In genomic region chr20:45911486-45912343, GRCh38 we compare ENCODE assay signal across 8 cellular contexts. TPM values are rescaled to one million over a fixed set of nuclear protein-coding genes. Genes with fewer than 3 reads are reported as not detected.
DNase-seq lines count a peak whose midpoint lies in the region; ATAC-seq, FAIRE-seq and TF ChIP-seq lines count a peak whose summit lies in the region.

PLTP (minus strand) TSS chr20:45912155; CDS start chr20:45911452, 703 bp downstream.

- no peaks in the 10 kb centered on the region for H3K9me3 Mint-ChIP-seq in activated CD4-positive, alpha-beta T cell treated with anti-CD3 and anti-CD28 coated beads, Interleukin-2, amount 10 ng/mL, durations not matched to agents 7 days and 5 days
- H3K9me3 Mint-ChIP-seq in memory B cell: no peaks in the 10 kb centered on the region
- H3K9me3 Mint-ChIP-seq in stimulated activated naive CD8-positive, alpha-beta T cell treated with anti-CD3 and anti-CD28 coated beads, Interleukin-15, Interleukin-2, amounts not matched to agents 100 ng/mL and 50 ng/mL, for 24 hours: no peaks in the 10 kb centered on the region

- intact Hi-C loops in endothelial cell of umbilical vein (cut with micrococcal nuclease): loop anchor here (1.0 to 10.0 kb wide), 4 partner anchors 8 to 567 kb away; partner anchors contain the start of genes ACOT8, SDC4 and ZSWIM3

- peak within 1 kb of the TSS; percentile 14 to 62 (median 37) for H3K4me3 ChIP-seq in endothelial cell of umbilical vein (replicated peaks in 1 of 3; ENCODE audit: insufficient read depth in 1 of 3, low read depth in 1 of 3, low read length in 3 of 3)

- peak within 1 kb of the TSS; percentile 62 for H3K27ac Mint-ChIP-seq in activated CD4-positive, alpha-beta T cell treated with anti-CD3 and anti-CD28 coated beads, Interleukin-2, amount 10 ng/mL, durations not matched to agents 7 days and 5 days
- H3K27ac Mint-ChIP-seq in memory B cell: peak within 1 kb of the TSS; percentile 58
- H3K27ac Mint-ChIP-seq in stimulated activated naive CD8-positive, alpha-beta T cell treated with anti-CD3 and anti-CD28 coated beads, Interleukin-15, Interleukin-2, amounts not matched to agents 100 ng/mL and 50 ng/mL, for 24 hours: peak within 1 kb of the TSS; percentile 81

- H3K4me1 ChIP-seq in endothelial cell of umbilical vein (ENCODE audit: control insufficient read depth, extremely low read depth, insufficient read depth, low read length): peaks cover 28% of the 10 kb centered on the region

- H3K9me1 ChIP-seq in endothelial cell of umbilical vein (replicated peaks; ENCODE audit: control insufficient read depth, extremely low read depth, insufficient read depth, low read length): no peaks in the 10 kb centered on the region

- peaks cover 22% of the 10 kb centered on the region for H3K4me1 Mint-ChIP-seq in activated CD4-positive, alpha-beta T cell treated with anti-CD3 and anti-CD28 coated beads, Interleukin-2, amount 10 ng/mL, durations not matched to agents 7 days and 5 days
- peaks cover 14% of the 10 kb centered on the region for H3K4me1 Mint-ChIP-seq in memory B cell
- peaks cover 30% of the 10 kb centered on the region for H3K4me1 Mint-ChIP-seq in stimulated activated naive CD8-positive, alpha-beta T cell treated with anti-CD3 and anti-CD28 coated beads, Interleukin-15, Interleukin-2, amounts not matched to agents 100 ng/mL and 50 ng/mL, for 24 hours (ENCODE audit: low read depth)

- H3K79me2 ChIP-seq in endothelial cell of umbilical vein (ENCODE audit: control insufficient read depth, insufficient read depth, low read length): no peaks in the 10 kb centered on the region

- no peaks in the 10 kb centered on the region for H3K9me3 ChIP-seq in endothelial cell of umbilical vein (replicated peaks; ENCODE audit: control insufficient read depth, insufficient read depth, low read length)

- H3K4me2 ChIP-seq in endothelial cell of umbilical vein (ENCODE audit: insufficient read depth, low read length): peak within 1 kb of the TSS; percentile 66

- no peaks in the 10 kb centered on the region for H4K20me1 ChIP-seq in endothelial cell of umbilical vein (replicated peaks; ENCODE audit: control insufficient read depth, extremely low read depth, insufficient read depth, low read length)

- peak within 1 kb of the TSS; percentile 65 for H3K4me3 Mint-ChIP-seq in activated CD4-positive, alpha-beta T cell treated with anti-CD3 and anti-CD28 coated beads, Interleukin-2, amount 10 ng/mL, durations not matched to agents 7 days and 5 days
- H3K4me3 Mint-ChIP-seq in memory B cell: peak within 1 kb of the TSS; percentile 80
- peak within 1 kb of the TSS; percentile 84 for H3K4me3 Mint-ChIP-seq in stimulated activated naive CD8-positive, alpha-beta T cell treated with anti-CD3 and anti-CD28 coated beads, Interleukin-15, Interleukin-2, amounts not matched to agents 100 ng/mL and 50 ng/mL, for 24 hours

- no peaks in the 10 kb centered on the region for H3K36me3 Mint-ChIP-seq in activated CD4-positive, alpha-beta T cell treated with anti-CD3 and anti-CD28 coated beads, Interleukin-2, amount 10 ng/mL, durations not matched to agents 7 days and 5 days (ENCODE audit: low read depth)
- no peaks in the 10 kb centered on the region for H3K36me3 Mint-ChIP-seq in memory B cell
- no peaks in the 10 kb centered on the region for H3K36me3 Mint-ChIP-seq in stimulated activated naive CD8-positive, alpha-beta T cell treated with anti-CD3 and anti-CD28 coated beads, Interleukin-15, Interleukin-2, amounts not matched to agents 100 ng/mL and 50 ng/mL, for 24 hours (ENCODE audit: low read depth)

- peak; percentile 79 for TF ChIP-seq POLR2A in endothelial cell of umbilical vein (IDR thresholded peaks at IDR 0.05; ENCODE audit: low read depth, low read length)

- peak within 1 kb of the TSS; percentile 44 for H3K9ac ChIP-seq in endothelial cell of umbilical vein (replicated peaks; ENCODE audit: extremely low read depth, insufficient read depth, low read length)

- dilution Hi-C loops in endothelial cell of umbilical vein (cut with MboI; ENCODE audit: extremely low pct_ligation_motif_present, low sequenced_read_pairs): no loop called here

- peak; percentile 81 for FAIRE-seq in HTR-8/SVneo (lab: Jason Lieb, UNC)
- peak; percentile 75 for FAIRE-seq in endothelial cell of umbilical vein (lab: Jason Lieb, UNC)

- no peak for TF ChIP-seq CTCF in endothelial cell of umbilical vein (IDR thresholded peaks at IDR 0.05; ENCODE audit: extremely low read depth in 1 of 2, insufficient read depth in 1 of 2, low read depth in 1 of 2, low read length in 2 of 2)

- CTCF ChIA-PET in activated CD4-positive, alpha-beta T cell treated with anti-CD3 and anti-CD28 coated beads, Interleukin-2, amount 10 ng/mL, durations not matched to agents 7 days and 5 days (lab: Charles Lee): no interaction called here
- CTCF ChIA-PET in endothelial cell of umbilical vein (lab: Charles Lee): interaction anchor here (0.6 to 5.0 kb wide), 6 partner anchors 8 to 58 kb away, joined by 3 to 22 read pairs (median 8); partner anchors contain the start of genes CTSA, NEURL2 and PCIF1

- ATAC-seq in memory B cell (ENCODE audit: low read depth) (peak; percentile 18), HG02981 (IDR thresholded peaks at IDR 0.05; ENCODE audit: unreplicated experiment) (no peak)

- H3K27me3 ChIP-seq in endothelial cell of umbilical vein (ENCODE audit: control insufficient read depth in 2 of 2, insufficient read depth in 2 of 2, low read length in 2 of 2): no peaks in the 10 kb centered on the region

- POLR2A ChIA-PET in activated CD4-positive, alpha-beta T cell treated with anti-CD3 and anti-CD28 coated beads, Interleukin-2, amount 10 ng/mL, durations not matched to agents 7 days and 5 days (lab: Charles Lee): no interaction called here
- POLR2A ChIA-PET in endothelial cell of umbilical vein (lab: Charles Lee): interaction anchor here (0.5 to 3.8 kb wide), 7 partner anchors 13 to 97 kb away, joined by 3 to 22 read pairs (median 4); partner anchors contain the start of genes CTSA, NEURL2 and PCIF1

- BruUV-seq in endothelial cell of umbilical vein (replicated peaks; lab: Mats Ljungman, UMichigan): TSS peak; percentile 72

- peaks cover 26% of the 10 kb centered on the region for H3K27me3 Mint-ChIP-seq in activated CD4-positive, alpha-beta T cell treated with anti-CD3 and anti-CD28 coated beads, Interleukin-2, amount 10 ng/mL, durations not matched to agents 7 days and 5 days
- peaks cover 5% of the 10 kb centered on the region for H3K27me3 Mint-ChIP-seq in memory B cell
- H3K27me3 Mint-ChIP-seq in stimulated activated naive CD8-positive, alpha-beta T cell treated with anti-CD3 and anti-CD28 coated beads, Interleukin-15, Interleukin-2, amounts not matched to agents 100 ng/mL and 50 ng/mL, for 24 hours: peaks cover 13% of the 10 kb centered on the region

- peak within 1 kb of the TSS; percentile 53 for H3K27ac ChIP-seq in endothelial cell of umbilical vein (ENCODE audit: insufficient read depth, low read depth, low read length)

- H3K36me3 ChIP-seq in endothelial cell of umbilical vein (ENCODE audit: control insufficient read depth in 2 of 2, extremely low read depth in 1 of 2, insufficient read depth in 2 of 2, low read length in 2 of 2): peaks cover 0 to 7% of the 10 kb centered on the region in 2 experiments

- peak in 12 of 14 donors; percentile 23 to 83 (median 58) for DNase-seq in C1 segment of cervical spinal cord (lab: John Stamatoyannopoulos, UW)
- DNase-seq in HTR-8/SVneo (ENCODE audit: insufficient read length, low spot score): no peak
- DNase-seq in activated CD4-positive, alpha-beta T cell treated with anti-CD3 and anti-CD28 coated beads, Interleukin-2, amount 10 ng/mL, durations not matched to agents 7 days and 5 days: peak; percentile 27
- DNase-seq in endothelial cell of umbilical vein (ENCODE audit: low read depth, low spot score): peak; percentile 78
- peak; percentile 25 to 44 for DNase-seq in memory B cell (ENCODE audit: low spot score in 2 of 2)
- no peak for DNase-seq in SHP77 treated with DMSO at 0.1 percent for 48 hours (lab: John Stamatoyannopoulos, UW)

- peak within 1 kb of the TSS; percentile 44 for H2AFZ ChIP-seq in endothelial cell of umbilical vein (ENCODE audit: low read depth, low read length)

TF ChIP-seq in endothelial cell of umbilical vein, 7 proteins besides CTCF, POLR2A, EP300 and RAD21:
- TF ChIP-seq FOS (IDR thresholded peaks at IDR 0.05; ENCODE audit: borderline replicate concordance, insufficient read depth, low read length): no peak
- peak; percentile 61 for TF ChIP-seq POLR2AphosphoS5 (IDR thresholded peaks at IDR 0.05; ENCODE audit: insufficient read depth, low read depth, low read length)

RNA-seq across cellular contexts. Expression of gene PLTP, which starts in this region (rescaled TPM):
- under 1 TPM; 0.81 to 0.82 TPM for total RNA-seq in activated CD4-positive, alpha-beta T cell treated with anti-CD3 and anti-CD28 coated beads, Interleukin-2, amount 10 ng/mL, durations not matched to agents 7 days and 5 days
- 61.9 and 62.1 TPM in 2 replicates for total RNA-seq in endothelial cell of umbilical vein
- 118 TPM in 2 replicates for polyA plus RNA-seq in endothelial cell of umbilical vein
- 70.8 and 89.9 TPM in 2 replicates for polyA plus RNA-seq in endothelial cell of umbilical vein (2011; cell fraction: cytosol; rRNA removed)
- polyA plus RNA-seq in endothelial cell of umbilical vein (2011; cell fraction: nucleus; rRNA removed): 48.2 and 60.0 TPM in 2 replicates
- 71.4 and 133 TPM in 2 replicates for polyA plus RNA-seq in endothelial cell of umbilical vein (2012)
- polyA minus RNA-seq in endothelial cell of umbilical vein: 67.3 and 73.5 TPM in 2 replicates
- polyA minus RNA-seq in endothelial cell of umbilical vein (2011; cell fraction: cytosol; rRNA and poly(A)+ RNA removed): 1.1 TPM
- 19.4 and 23.8 TPM in 2 replicates for polyA minus RNA-seq in endothelial cell of umbilical vein (2011; cell fraction: nucleus; rRNA and poly(A)+ RNA removed)

Comparison
In these comparisons a context has a peak if more than half of its experiments do, and no peak if none do; other contexts are left out.
1. RNA of gene PLTP (total RNA-seq): 61.9 to 62.1 TPM in endothelial cell of umbilical vein; 0.81 to 0.82 TPM in activated CD4-positive, alpha-beta T cell treated with anti-CD3 and anti-CD28 coated beads, Interleukin-2, amount 10 ng/mL, durations not matched to agents 7 days and 5 days; every median in the first group is over 10 times any median in the second.
2. Peak in DNase-seq in activated CD4-positive, alpha-beta T cell treated with anti-CD3 and anti-CD28 coated beads, Interleukin-2, amount 10 ng/mL, durations not matched to agents 7 days and 5 days; RNA of the gene not detected or under 1 TPM.
3. DNase-seq: peak in C1 segment of cervical spinal cord (12 of 14), endothelial cell of umbilical vein (single experiment) and memory B cell (2 of 2); none in HTR-8/SVneo (single experiment) and SHP77 treated with DMSO at 0.1 percent for 48 hours (single experiment).
4. Peak in every context shown above with its lines, with median percentiles within 50 percentile points of each other: H3K27ac Mint-ChIP-seq and H3K4me3 Mint-ChIP-seq.